20 cellular contexts compared by ENCODE assay signal in the genomic region with DNA sequence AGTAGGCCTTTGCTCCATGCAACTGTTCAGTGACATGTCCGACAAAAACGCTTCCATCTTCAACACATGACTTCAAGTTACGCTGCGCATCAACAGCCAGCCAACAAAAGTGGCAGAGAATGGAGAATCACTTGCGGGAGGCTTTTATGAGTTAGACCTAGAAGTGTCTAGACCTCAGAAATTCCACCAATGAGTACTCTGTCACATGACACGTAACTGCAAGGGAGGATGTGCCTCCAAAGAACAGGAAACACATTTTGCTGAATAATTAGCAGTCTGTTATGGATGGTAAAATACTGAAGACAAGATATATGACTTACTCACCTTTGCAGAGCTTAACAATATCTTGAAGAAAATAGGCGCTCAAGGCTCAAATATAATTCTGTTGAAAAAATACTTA.
"Had no signal": no experiment of that assay in that cellular context is flagged by ENCODE, and none has a peak within 500 bp of the region (broad histone marks: within the 10 kb centered on the region; RNA-seq: fewer than 3 reads in every experiment).

No MANE protein-coding gene starts in this region.

- H3K9me3 ChIP-seq: heart left ventricle, neutrophil, tibial nerve, upper lobe of right lung, vagina had no signal

- H3K4me1 ChIP-seq: upper lobe of right lung had no signal

- DNase-seq: cortex of kidney; dorsolateral prefrontal cortex; effector CD8-positive, alpha-beta T cell; heart left ventricle; hypothalamus; islet precursor cell; mammary epithelial cell; naive thymus-derived CD4-positive, alpha-beta T cell; nephron progenitor cell; posterior cingulate gyrus; stimulated activated CD4-positive, alpha-beta T cell treated with anti-CD3 and anti-CD28 coated beads, Interleukin-2, amount 100 ng/mL, for 24 hours; stimulated activated CD4-positive, alpha-beta T cell treated with anti-CD3 and anti-CD28 coated beads, Interleukin-4, amount 100 ng/mL, for 4 hours; stimulated activated naive CD4-positive, alpha-beta T cell treated with Interleukin-2 at 50 U/mL for 16 hours; upper lobe of right lung had no signal

- H3K27ac Mint-ChIP-seq: naive thymus-derived CD4-positive, alpha-beta T cell; nephron progenitor cell had no signal

- H3K4me3 Mint-ChIP-seq: naive thymus-derived CD4-positive, alpha-beta T cell; nephron progenitor cell had no signal

- H3K9me3 Mint-ChIP-seq: naive thymus-derived CD4-positive, alpha-beta T cell; nephron progenitor cell had no signal

- FAIRE-seq: frontal cortex had no signal

- H3K4me3 ChIP-seq: dorsolateral prefrontal cortex, heart left ventricle, tibial nerve, upper lobe of right lung, vagina had no signal

- ATAC-seq: esophagus mucosa; heart left ventricle; naive thymus-derived CD4-positive, alpha-beta T cell; sciatic nerve; upper lobe of right lung had no signal

- H3K36me3 ChIP-seq: heart left ventricle, neutrophil, tibial nerve, upper lobe of right lung, vagina had no signal

- H3K27me3 ChIP-seq: dorsolateral prefrontal cortex, heart left ventricle, tibial nerve, upper lobe of right lung, vagina had no signal

- H3K27ac ChIP-seq: dorsolateral prefrontal cortex, heart left ventricle, neutrophil, tibial nerve, upper lobe of right lung, vagina had no signal
